9 cellular contexts compared by ENCODE assay signal in the genomic region with DNA sequence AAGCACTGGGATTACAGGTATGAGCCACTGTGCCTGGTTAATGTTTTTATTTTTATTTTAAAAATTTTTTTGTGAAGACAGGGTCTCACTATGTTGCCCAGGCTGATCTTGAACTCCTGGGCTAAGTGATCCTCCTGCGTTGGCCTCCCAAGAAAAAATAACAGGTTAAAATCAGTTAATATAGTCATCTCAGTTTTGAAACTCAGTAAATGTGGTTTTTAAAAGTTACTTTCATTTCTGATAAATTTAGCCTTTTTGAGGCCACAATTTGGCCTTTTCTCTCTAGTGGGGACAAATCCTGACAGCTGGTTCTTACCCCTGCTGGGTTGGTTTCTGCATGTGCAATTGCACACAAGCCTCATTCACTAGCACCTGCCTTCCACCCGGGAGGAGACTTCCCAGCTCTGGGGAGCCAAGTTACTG. TPM values are rescaled to one million over a fixed set of nuclear protein-coding genes. Genes with fewer than 3 reads are reported as not detected.
DNase-seq lines count a peak whose midpoint lies in the region; ATAC-seq and TF ChIP-seq lines count a peak whose summit lies in the region.
"Had no signal": no experiment of that assay in that cellular context is flagged by ENCODE, and none has a peak within 500 bp of the region (broad histone marks: within the 10 kb centered on the region; RNA-seq: fewer than 3 reads in every experiment).

No MANE protein-coding gene starts in this region.

- CTCF ChIA-PET in activated CD4-positive, alpha-beta memory T cell treated with anti-CD3 and anti-CD28 coated beads for 36 hours (lab: Charles Lee), result interaction anchor here (1.1 to 6.2 kb wide), 12 partner anchors 8 to 136 kb away, joined by 3 to 310 read pairs (median 34); a partner anchor contains a TSS

- peaks cover 0 to 5% of the 10 kb centered on the region in 2 donors for H3K4me1 ChIP-seq in gastrocnemius medialis

- H3K36me3 ChIP-seq in gastrocnemius medialis, result peaks cover 0 to 35% of the 10 kb centered on the region in 2 donors

- DNase-seq in activated CD4-positive, alpha-beta memory T cell treated with anti-CD3 and anti-CD28 coated beads for 36 hours, result peak; percentile 61
- DNase-seq in NCI-H524 treated with DMSO at 0.1 percent for 48 hours (lab: John Stamatoyannopoulos, UW) (no peak), gastrocnemius medialis (no peak), glutamatergic neuron (no peak)

- no peak for TF ChIP-seq POLR2A in gastrocnemius medialis (IDR thresholded peaks at IDR 0.05)

- H3K4me3 ChIP-seq in gastrocnemius medialis, result no peak overlapping the region

- ATAC-seq in GM18870 (IDR thresholded peaks at IDR 0.05; ENCODE audit: unreplicated experiment) (peak; percentile 65), HG02678 (IDR thresholded peaks at IDR 0.05; ENCODE audit: unreplicated experiment) (peak; percentile 74), gastrocnemius medialis (no peak)

- H3K4me3 Mint-ChIP-seq in activated CD4-positive, alpha-beta memory T cell treated with anti-CD3 and anti-CD28 coated beads for 36 hours, result no peak overlapping the region
- no peak overlapping the region for H3K4me3 Mint-ChIP-seq in glutamatergic neuron (ENCODE audit: unreplicated experiment)

- H3K36me3 Mint-ChIP-seq in activated CD4-positive, alpha-beta memory T cell treated with anti-CD3 and anti-CD28 coated beads for 36 hours, result peaks cover 57% of the 10 kb centered on the region
- H3K36me3 Mint-ChIP-seq in glutamatergic neuron (ENCODE audit: unreplicated experiment), result peaks cover 2% of the 10 kb centered on the region

- no peaks in the 10 kb centered on the region for H3K9me3 Mint-ChIP-seq in activated CD4-positive, alpha-beta memory T cell treated with anti-CD3 and anti-CD28 coated beads for 36 hours
- H3K9me3 Mint-ChIP-seq in glutamatergic neuron (ENCODE audit: unreplicated experiment), result peaks cover 5% of the 10 kb centered on the region
- H3K9me3 Mint-ChIP-seq: naive thymus-derived CD8-positive, alpha-beta T cell had no signal

- in situ Hi-C loops in gastrocnemius medialis (cut with MboI; ENCODE audit: low sequenced_read_pairs in 4 of 4), result loop anchor here in 3 of 4 donors (5.0 kb wide), 2 partner anchors 79 to 139 kb away; no protein-coding TSS in a partner anchor

- H3K27me3 ChIP-seq in gastrocnemius medialis, result no peaks in the 10 kb centered on the region

- POLR2A ChIA-PET in activated CD4-positive, alpha-beta memory T cell treated with anti-CD3 and anti-CD28 coated beads for 36 hours (lab: Charles Lee), result interaction anchor here (0.6 to 6.3 kb wide), 10 partner anchors 9 to 129 kb away, joined by 3 to 85 read pairs (median 7); a partner anchor contains a TSS

- H3K4me1 Mint-ChIP-seq in activated CD4-positive, alpha-beta memory T cell treated with anti-CD3 and anti-CD28 coated beads for 36 hours (ENCODE audit: low read depth), result peaks cover 54% of the 10 kb centered on the region
- peaks cover 8% of the 10 kb centered on the region for H3K4me1 Mint-ChIP-seq in glutamatergic neuron (ENCODE audit: low read depth, unreplicated experiment)

- peak overlapping the region in 1 of 4 donors; percentile 18 for H3K27ac ChIP-seq in gastrocnemius medialis
- H3K27ac ChIP-seq: epithelial cell of prostate had no signal

- intact Hi-C loops in activated CD4-positive, alpha-beta memory T cell treated with anti-CD3 and anti-CD28 coated beads for 36 hours (cut with micrococcal nuclease), result loop anchor here (1.0 to 10.0 kb wide), 3 partner anchors 8 to 281 kb away; a partner anchor contains a TSS
- intact Hi-C loops in gastrocnemius medialis (cut with DNase I; ENCODE audit: low total_unique reads), result loop anchor here (2.0 kb wide), 1 partner anchor 85 kb away; no protein-coding TSS in a partner anchor

- no peaks in the 10 kb centered on the region for H3K27me3 Mint-ChIP-seq in activated CD4-positive, alpha-beta memory T cell treated with anti-CD3 and anti-CD28 coated beads for 36 hours
- H3K27me3 Mint-ChIP-seq in glutamatergic neuron (ENCODE audit: unreplicated experiment), result peaks cover 2% of the 10 kb centered on the region
- H3K27me3 Mint-ChIP-seq: naive thymus-derived CD8-positive, alpha-beta T cell had no signal

- peak overlapping the region; percentile 91 for H3K27ac Mint-ChIP-seq in activated CD4-positive, alpha-beta memory T cell treated with anti-CD3 and anti-CD28 coated beads for 36 hours
- no peak overlapping the region for H3K27ac Mint-ChIP-seq in glutamatergic neuron (ENCODE audit: unreplicated experiment)

- no peak for TF ChIP-seq CTCF in gastrocnemius medialis (IDR thresholded peaks at IDR 0.05 in 4 of 5, conservative IDR thresholded peaks at IDR 0.05 in 1 of 5)
- no peak for TF ChIP-seq CTCF in glutamatergic neuron (IDR thresholded peaks at IDR 0.05; ENCODE audit: partially characterized antibody, unreplicated experiment)

- H3K9me3 ChIP-seq in gastrocnemius medialis, result no peaks in the 10 kb centered on the region

RNA-seq across cellular contexts. Expression of a gene that starts 13.3 kb away (rescaled TPM):
- 100 to 1,000 TPM in 1 of 2 experiments, 10 to 100 TPM in 1; 99.5 to 105 TPM for total RNA-seq in activated CD4-positive, alpha-beta memory T cell treated with anti-CD3 and anti-CD28 coated beads for 36 hours
- total RNA-seq in gastrocnemius medialis, result 100 to 1,000 TPM in 2 of 4 donors, 10 to 100 TPM in 2; 73.3 to 119 (median 89.9) TPM
- total RNA-seq in glutamatergic neuron (ENCODE audit: unreplicated experiment), result 31.6 TPM

RNA-seq across cellular contexts. Expression of a gene that starts 15.9 kb away (rescaled TPM):
- 1 to 10 TPM in 1 of 2 experiments, under 1 TPM in 1; 0.90 to 2.3 TPM for total RNA-seq in activated CD4-positive, alpha-beta memory T cell treated with anti-CD3 and anti-CD28 coated beads for 36 hours
- total RNA-seq in gastrocnemius medialis (not detected), glutamatergic neuron (ENCODE audit: unreplicated experiment) (not detected)
- total RNA-seq: G401 had no signal

RNA-seq across cellular contexts. Expression of a gene that starts 21.7 kb away (rescaled TPM):
- total RNA-seq in activated CD4-positive, alpha-beta memory T cell treated with anti-CD3 and anti-CD28 coated beads for 36 hours, result 1 to 10 TPM; 3.9 to 4.0 TPM
- under 1 TPM in 2 of 4 donors, not detected in 2; 0.16 to 0.46 TPM for total RNA-seq in gastrocnemius medialis
- 10.8 TPM for total RNA-seq in glutamatergic neuron (ENCODE audit: unreplicated experiment)

RNA-seq across cellular contexts. Expression of a gene that starts 32.2 kb away (rescaled TPM):
- total RNA-seq in activated CD4-positive, alpha-beta memory T cell treated with anti-CD3 and anti-CD28 coated beads for 36 hours, result 10 to 100 TPM; 61.3 to 62.2 TPM
- total RNA-seq in gastrocnemius medialis (10 to 100 TPM in 3 of 4 donors, 1 to 10 TPM in 1; 9.2 to 19.5 (median 18.5) TPM), glutamatergic neuron (ENCODE audit: unreplicated experiment) (66.0 TPM)

RNA-seq across cellular contexts. Expression of a gene that starts 56.5 kb away (rescaled TPM):
- total RNA-seq in activated CD4-positive, alpha-beta memory T cell treated with anti-CD3 and anti-CD28 coated beads for 36 hours, result 10 to 100 TPM; 65.1 to 68.0 TPM
- total RNA-seq in gastrocnemius medialis, result 10 to 100 TPM; 47.4 to 83.1 (median 62.7) TPM
- 86.6 TPM for total RNA-seq in glutamatergic neuron (ENCODE audit: unreplicated experiment)

Comparison
In these comparisons a context has a peak if more than half of its experiments do, and no peak if none do; other contexts are left out.
1. ATAC-seq: peak in GM18870 (single experiment) and HG02678 (single experiment); none in gastrocnemius medialis (0 of 2).